In the genomic region with DNA sequence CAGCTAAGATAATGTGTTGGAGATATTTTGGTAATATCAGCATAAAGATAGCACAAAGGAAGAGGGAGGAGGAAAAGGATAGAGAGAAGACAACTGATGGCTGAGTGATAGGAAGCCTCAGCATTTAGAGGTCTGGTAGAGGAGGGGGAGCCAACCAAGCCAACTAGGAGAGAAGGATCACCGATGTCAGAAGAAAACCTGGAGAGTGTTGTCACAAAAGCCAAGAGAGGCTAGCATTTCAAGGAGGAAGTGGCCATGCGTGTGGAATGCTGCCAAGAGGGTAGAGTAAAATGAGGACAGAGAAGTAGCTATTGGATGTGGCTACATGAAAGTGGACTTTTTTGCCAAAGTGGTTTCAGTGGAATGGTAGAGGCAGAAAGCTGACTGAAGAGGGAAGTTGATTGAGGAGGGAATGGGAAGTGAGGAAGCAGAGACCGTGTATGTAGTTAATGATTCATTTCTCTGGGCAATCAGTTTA, we compare ENCODE assay signal across 10 cellular contexts. TPM values are rescaled to one million over a fixed set of nuclear protein-coding genes. Genes with fewer than 3 reads are reported as not detected.
A peak's percentile ranks its signal among the peaks of the same experiment; 100 is the strongest.
DNase-seq lines count a peak whose midpoint lies in the region; ATAC-seq, FAIRE-seq and TF ChIP-seq lines count a peak whose summit lies in the region.
"Had no signal": no experiment of that assay in that cellular context is flagged by ENCODE, and none has a peak within 500 bp of the region (broad histone marks: within the 10 kb centered on the region; RNA-seq: fewer than 3 reads in every experiment).

No MANE protein-coding gene starts in this region.

- H3K56ac ChIP-seq in H1 (replicated peaks; ENCODE audit: insufficient read length, low read depth, low read length): no peak overlapping the region

- TF ChIP-seq EP300 in H1 (IDR thresholded peaks at IDR 0.05; ENCODE audit: borderline replicate concordance in 1 of 2, low read depth in 2 of 2, low read length in 2 of 2): no peak

- no peak overlapping the region for H4K8ac ChIP-seq in H1 (ENCODE audit: extremely low read depth, insufficient read depth, low read length)

- no peaks in the 10 kb centered on the region for H3K9me3 ChIP-seq in H1 (ENCODE audit: insufficient read depth in 2 of 2, low read depth in 1 of 2, low read length in 1 of 2)
- H3K9me3 ChIP-seq in endodermal cell (ENCODE audit: control insufficient read depth, low read length): peaks cover under 1% of the 10 kb centered on the region
- H3K9me3 ChIP-seq: SJSA1 had no signal

- no peak overlapping the region for H2AK5ac ChIP-seq in H1 (ENCODE audit: low read depth, low read length)

- 0 out of 8 replicates have a peak, but pooled peaks cover 0 to 3% (median 0%) of the 10 kb centered on the region in 4 experiments for H3K36me3 ChIP-seq in H1 (ENCODE audit: control insufficient read depth in 2 of 4, insufficient read depth in 4 of 4, low read length in 3 of 4)
- H3K36me3 ChIP-seq in endodermal cell (ENCODE audit: control insufficient read depth, insufficient read depth, low read length): no peaks in the 10 kb centered on the region
- H3K36me3 ChIP-seq: SJSA1 had no signal

- no peaks in the 10 kb centered on the region for H4K20me1 ChIP-seq in H1 (replicated peaks in 1 of 2; ENCODE audit: control insufficient read depth in 1 of 2, insufficient read depth in 2 of 2, low read length in 2 of 2)

- no peaks in the 10 kb centered on the region for H3K23me2 ChIP-seq in H1 (ENCODE audit: low read depth, low read length)

- H3K4me2 ChIP-seq in H1 (ENCODE audit: insufficient read depth in 1 of 2, low read depth in 2 of 2, low read length in 2 of 2): no peak overlapping the region

- H3K4me3 Mint-ChIP-seq in neural crest cell: no peak overlapping the region
- H3K4me3 Mint-ChIP-seq in endodermal cell: no peak overlapping the region

- H3K14ac ChIP-seq in H1 (ENCODE audit: insufficient read length): no peak overlapping the region

- DNase-seq in EH (ENCODE audit: low read depth) (peak; percentile 30), NCI-H2029 treated with DMSO at 0.1 percent for 48 hours (lab: John Stamatoyannopoulos, UW) (peak; percentile 15), H1 (ENCODE audit: low read depth in 1 of 2, low spot score in 2 of 2) (no peak), neural crest cell (ENCODE audit: low read depth, low spot score) (no peak), endodermal cell (no peak), NCI-H2171 treated with DMSO at 0.1 percent for 48 hours (lab: John Stamatoyannopoulos, UW) (no peak)
- DNase-seq: NCI-H187 treated with DMSO at 0.1 percent for 48 hours had no signal

- CTCF ChIA-PET in H1 (lab: Charles Lee; ENCODE audit: partially characterized antibody): no interaction called here

- TF ChIP-seq RAD21 in H1 (IDR thresholded peaks at IDR 0.05 in 1 of 2, conservative IDR thresholded peaks at IDR 0.05 in 1 of 2; ENCODE audit: low read depth in 2 of 2, low read length in 2 of 2): no peak

- H3K79me1 ChIP-seq in H1 (ENCODE audit: low read depth, low read length): no peaks in the 10 kb centered on the region

- H3K4me3 ChIP-seq in H1 (ENCODE audit: extremely low read depth in 1 of 4, insufficient read depth in 2 of 4, low read depth in 3 of 4, low read length in 4 of 4) (no peak overlapping the region), endodermal cell (ENCODE audit: low read length) (no peak overlapping the region)
- H3K4me3 ChIP-seq: SJSA1 had no signal

- H3K4me1 Mint-ChIP-seq in neural crest cell (no peaks in the 10 kb centered on the region), endodermal cell (peaks cover 20% of the 10 kb centered on the region)

- no peak overlapping the region for H2BK15ac ChIP-seq in H1 (ENCODE audit: low read length)

- peak; percentile 24 for FAIRE-seq in H1 (lab: Jason Lieb, UNC)

- ATAC-seq in GM19452 (IDR thresholded peaks at IDR 0.05; ENCODE audit: unreplicated experiment): no peak
- ATAC-seq in GM18873 (IDR thresholded peaks at IDR 0.05; ENCODE audit: low FRiP score, unreplicated experiment): no peak

- H3K4me1 ChIP-seq in H1 (replicated peaks in 1 of 4; ENCODE audit: control insufficient read depth in 3 of 4, insufficient read depth in 4 of 4, low read length in 3 of 4) (peaks cover 0 to 6% (median 1%) of the 10 kb centered on the region in 4 experiments; a peak in 2 of 7 replicates), endodermal cell (ENCODE audit: control insufficient read depth, insufficient read depth, low read length) (no peaks in the 10 kb centered on the region)
- H3K4me1 ChIP-seq: SJSA1 had no signal

- H4K91ac ChIP-seq in H1 (replicated peaks; ENCODE audit: insufficient read length, low read length): no peak overlapping the region

- no peak overlapping the region for H2BK120ac ChIP-seq in H1 (replicated peaks; ENCODE audit: low read depth, low read length)

- no peaks in the 10 kb centered on the region for H3K9me3 Mint-ChIP-seq in neural crest cell
- H3K9me3 Mint-ChIP-seq in endodermal cell: peaks cover under 1% of the 10 kb centered on the region

- H3K4ac ChIP-seq in H1 (replicated peaks; ENCODE audit: insufficient read length, low read depth, low read length): no peak overlapping the region

- POLR2A ChIA-PET in H1 (lab: Charles Lee; ENCODE audit: partially characterized antibody): no interaction called here

- H3K79me2 ChIP-seq in H1 (ENCODE audit: control insufficient read depth in 1 of 2, insufficient read depth in 2 of 2, low read length in 2 of 2): peaks cover 0 to 27% of the 10 kb centered on the region in 2 experiments; a peak in 2 of 4 replicates

- H3K9ac ChIP-seq in H1 (replicated peaks in 1 of 4; ENCODE audit: extremely low read depth in 1 of 4, low read depth in 3 of 4, low read length in 3 of 4) (no peak overlapping the region), endodermal cell (ENCODE audit: extremely low read depth, low read length, poor library complexity, severe bottlenecking) (no peak overlapping the region)

- H3K27ac ChIP-seq in H1 (ENCODE audit: low read depth, low read length) (no peak overlapping the region), endodermal cell (ENCODE audit: low read depth, low read length) (no peak overlapping the region)
- H3K27ac ChIP-seq: SJSA1 had no signal

- H3K27me3 Mint-ChIP-seq in neural crest cell (ENCODE audit: low read depth): no peaks in the 10 kb centered on the region
- H3K27me3 Mint-ChIP-seq in endodermal cell (ENCODE audit: insufficient read depth): no peaks in the 10 kb centered on the region

- TF ChIP-seq CTCF in H1 (IDR thresholded peaks at IDR 0.05; ENCODE audit: control extremely low read depth in 1 of 3, insufficient read depth in 1 of 3, low read depth in 1 of 3, low read length in 3 of 3) (no peak), neural crest cell (conservative IDR thresholded peaks at IDR 0.05) (no peak), endodermal cell (conservative IDR thresholded peaks at IDR 0.05) (no peak)

- H3K36me3 Mint-ChIP-seq in neural crest cell (ENCODE audit: low read depth): peaks cover 3% of the 10 kb centered on the region
- peaks cover 19% of the 10 kb centered on the region for H3K36me3 Mint-ChIP-seq in endodermal cell (ENCODE audit: low read depth)

- no peak overlapping the region for H2AFZ ChIP-seq in H1 (ENCODE audit: low read length)

- no peak overlapping the region for H2BK20ac ChIP-seq in H1 (ENCODE audit: low read length)

- no peak for TF ChIP-seq POLR2A in H1 (IDR thresholded peaks at IDR 0.05; ENCODE audit: control extremely low read depth in 1 of 2, low read depth in 2 of 2, low read length in 2 of 2)

- WGBS in H1 (ENCODE audit: extremely low coverage in 1 of 2, insufficient coverage in 1 of 2, insufficient read length in 1 of 2, insufficient replicate concordance in 2 of 2, low coverage in 1 of 2, low lambda C conversion rate in 2 of 2, missing lambda C conversion rate in 1 of 2), 2 experiments: 85% methylated on average over 3 of the region's 3 CpGs; no CpG with 5 or more reads in 1 of the 2 experiments
- WGBS in endodermal cell (ENCODE audit: insufficient coverage in 1 of 2, insufficient read length in 1 of 2), 2 experiments: 90% methylated on average over 3 of the region's 3 CpGs

- H3K27ac Mint-ChIP-seq in neural crest cell (ENCODE audit: unreplicated experiment): peak overlapping the region; percentile 10
- H3K27ac Mint-ChIP-seq in endodermal cell: no peak overlapping the region

- H3K18ac ChIP-seq in H1 (ENCODE audit: extremely low read depth, low read length): no peak overlapping the region

- no peak overlapping the region for H3K23ac ChIP-seq in H1 (ENCODE audit: insufficient read length)

- no peaks in the 10 kb centered on the region for H3K27me3 ChIP-seq in H1 (replicated peaks in 1 of 4; ENCODE audit: control insufficient read depth in 3 of 4, extremely low read depth in 1 of 4, insufficient read depth in 3 of 4, low read length in 3 of 4)
- no peaks in the 10 kb centered on the region for H3K27me3 ChIP-seq in endodermal cell (ENCODE audit: control insufficient read depth, insufficient read depth, low read length, poor library complexity, severe bottlenecking)
- H3K27me3 ChIP-seq: SJSA1 had no signal

- H2BK12ac ChIP-seq in H1 (ENCODE audit: low read depth, low read length): no peak overlapping the region

- no peak overlapping the region for H2BK5ac ChIP-seq in H1 (ENCODE audit: low read depth, low read length)

- H4K5ac ChIP-seq in H1 (ENCODE audit: insufficient read length, low read depth, low read length): no peak overlapping the region

TF ChIP-seq in H1, 55 proteins besides CTCF, POLR2A, EP300 and RAD21 (continues in another document):
- TF ChIP-seq HDAC6 (IDR thresholded peaks at IDR 0.05; ENCODE audit: low read depth, low read length) (no peak), EZH2 (IDR thresholded peaks at IDR 0.05; ENCODE audit: low read depth, low read length, severe bottlenecking) (no peak), RFX5 (IDR thresholded peaks at IDR 0.05; ENCODE audit: borderline replicate concordance, low read depth, low read length) (no peak), GTF2F1 (IDR thresholded peaks at IDR 0.05; ENCODE audit: borderline replicate concordance, low read depth, low read length) (no peak), RNF2 (IDR thresholded peaks at IDR 0.05; ENCODE audit: borderline replicate concordance, low read depth, low read length, missing control alignments, poor library complexity, severe bottlenecking) (no peak), BACH1 (IDR thresholded peaks at IDR 0.05; ENCODE audit: low read length) (no peak)

RNA-seq across cellular contexts. Expression of a gene that starts 34.3 kb away (rescaled TPM):
- 20.4 and 22.0 TPM in 2 replicates for total RNA-seq in H1 (2021; fragmentation: NEBNext Ultra II Directional; extraction: Animal tissue kit (Norgen Biotek cat#: 25700))
- polyA plus RNA-seq in H1 (2011; rRNA removed): 7.3 and 7.6 TPM in 2 replicates
- polyA plus RNA-seq in H1 (2011; cell fraction: cytosol; rRNA removed): 6.8 TPM
- 6.3 TPM for polyA plus RNA-seq in H1 (2011; cell fraction: nucleus; rRNA removed)
- polyA plus RNA-seq in H1 (2012, experiment 1 of 2): 5.1 to 6.7 TPM (median 5.9 TPM) in 4 replicates
- polyA plus RNA-seq in H1 (2012, experiment 2 of 2): 0.79 TPM
- polyA plus RNA-seq in H1 (2013, experiment 1 of 2): 14.3 TPM
- 16.9 TPM for polyA plus RNA-seq in H1 (2013, experiment 2 of 2)
- 31.2 and 33.5 TPM in 2 replicates for polyA minus RNA-seq in H1 (2011; rRNA and poly(A)+ RNA removed)
- 15.2 TPM for polyA minus RNA-seq in H1 (2011; cell fraction: cytosol; rRNA and poly(A)+ RNA removed)
- 27.4 TPM for polyA minus RNA-seq in H1 (2011; cell fraction: nucleus; rRNA and poly(A)+ RNA removed)
- total RNA-seq in neural crest cell: 26.8 and 27.7 TPM in 2 replicates
- total RNA-seq in endodermal cell: 10 to 100 TPM; 30.2 to 34.2 TPM
- polyA plus RNA-seq in endodermal cell (2013, experiment 1 of 2): 11.5 TPM
- polyA plus RNA-seq in endodermal cell (2013, experiment 2 of 2): 11.3 TPM

Comparison
In these comparisons a context has a peak if more than half of its experiments do, and no peak if none do; other contexts are left out.
1. DNase-seq: peak in EH (single experiment) and NCI-H2029 treated with DMSO at 0.1 percent for 48 hours (single experiment); none in H1 (0 of 2), neural crest cell (single experiment), endodermal cell (single experiment) and NCI-H2171 treated with DMSO at 0.1 percent for 48 hours (single experiment).